Comparison of ENCODE assay signal across 32 cellular contexts in genomic region chr12:108495823-108496579, GRCh38.
"Had no signal": no experiment of that assay in that cellular context is flagged by ENCODE, and none has a peak within 500 bp of the region (broad histone marks: within the 10 kb centered on the region; RNA-seq: fewer than 3 reads in every experiment).

No MANE protein-coding gene starts in this region.

- FAIRE-seq: colon, TTC549 had no signal

- H3K36me3 Mint-ChIP-seq: activated naive CD4-positive, alpha-beta T cell treated with anti-CD3 and anti-CD28 coated beads, Interleukin-2, amount 10 ng/mL, durations not matched to agents 7 days and 5 days; activated naive CD4-positive, alpha-beta T cell treated with anti-CD3 and anti-CD28 coated beads, Interleukin-2, amount 50 U/mL, for 72 hours; activated naive CD8-positive, alpha-beta T cell treated with anti-CD3 and anti-CD28 coated beads, Interleukin-2, amount 10 ng/mL, durations not matched to agents 7 days and 5 days; WTC11 had no signal

- H3K9me3 ChIP-seq: body of pancreas, esophagus muscularis mucosa, heart left ventricle had no signal

- H3K4me3 ChIP-seq: body of pancreas, esophagus muscularis mucosa, heart left ventricle had no signal

- H3K27ac Mint-ChIP-seq: activated CD4-positive, alpha-beta memory T cell treated with anti-CD3 and anti-CD28 coated beads, Interleukin-2, amount 10 ng/mL, durations not matched to agents 7 days and 5 days; activated CD4-positive, alpha-beta T cell treated with anti-CD3 and anti-CD28 coated beads, Interleukin-2, amount 10 ng/mL, durations not matched to agents 7 days and 5 days; activated naive CD4-positive, alpha-beta T cell treated with anti-CD3 and anti-CD28 coated beads, Interleukin-2, amount 10 ng/mL, durations not matched to agents 7 days and 5 days; activated naive CD4-positive, alpha-beta T cell treated with anti-CD3 and anti-CD28 coated beads, Interleukin-2, amount 50 U/mL, for 72 hours; activated naive CD8-positive, alpha-beta T cell treated with anti-CD3 and anti-CD28 coated beads, Interleukin-2, amount 10 ng/mL, durations not matched to agents 7 days and 5 days; activated T-cell treated with anti-CD3 and anti-CD28 coated beads, Interleukin-2, amount 50 U/mL, for 24 hours; activated T-cell treated with anti-CD3 and anti-CD28 coated beads, Interleukin-2, amount 50 U/mL, for 72 hours; effector memory CD8-positive, alpha-beta T cell; WTC11 had no signal

- H3K4me3 Mint-ChIP-seq: activated CD4-positive, alpha-beta memory T cell treated with anti-CD3 and anti-CD28 coated beads, Interleukin-2, amount 10 ng/mL, durations not matched to agents 7 days and 5 days; activated CD4-positive, alpha-beta T cell treated with anti-CD3 and anti-CD28 coated beads, Interleukin-2, amount 10 ng/mL, durations not matched to agents 7 days and 5 days; activated naive CD4-positive, alpha-beta T cell treated with anti-CD3 and anti-CD28 coated beads, Interleukin-2, amount 10 ng/mL, durations not matched to agents 7 days and 5 days; activated naive CD8-positive, alpha-beta T cell treated with anti-CD3 and anti-CD28 coated beads, Interleukin-2, amount 10 ng/mL, durations not matched to agents 7 days and 5 days; activated T-cell treated with anti-CD3 and anti-CD28 coated beads, Interleukin-2, amount 50 U/mL, for 24 hours; activated T-cell treated with anti-CD3 and anti-CD28 coated beads, Interleukin-2, amount 50 U/mL, for 72 hours; effector memory CD8-positive, alpha-beta T cell; WTC11 had no signal

- H3K36me3 ChIP-seq: esophagus muscularis mucosa, heart left ventricle had no signal

- H3K4me1 Mint-ChIP-seq: activated CD4-positive, alpha-beta memory T cell treated with anti-CD3 and anti-CD28 coated beads, Interleukin-2, amount 10 ng/mL, durations not matched to agents 7 days and 5 days; activated CD4-positive, alpha-beta T cell treated with anti-CD3 and anti-CD28 coated beads, Interleukin-2, amount 10 ng/mL, durations not matched to agents 7 days and 5 days; activated naive CD4-positive, alpha-beta T cell treated with anti-CD3 and anti-CD28 coated beads, Interleukin-2, amount 10 ng/mL, durations not matched to agents 7 days and 5 days; activated naive CD8-positive, alpha-beta T cell treated with anti-CD3 and anti-CD28 coated beads, Interleukin-2, amount 10 ng/mL, durations not matched to agents 7 days and 5 days; WTC11 had no signal

- H3K27ac ChIP-seq: body of pancreas, esophagus muscularis mucosa, heart left ventricle, VCaP had no signal

- ATAC-seq: activated T-cell treated with anti-CD3 and anti-CD28 coated beads, Interleukin-2, amount 50 U/mL, for 72 hours; body of pancreas; effector memory CD8-positive, alpha-beta T cell; heart left ventricle had no signal

- DNase-seq: activated CD4-positive, alpha-beta memory T cell treated with anti-CD3 and anti-CD28 coated beads, Interleukin-2, amount 10 ng/mL, durations not matched to agents 7 days and 5 days; activated CD4-positive, alpha-beta T cell treated with anti-CD3 and anti-CD28 coated beads for 1 hour; activated CD4-positive, alpha-beta T cell treated with anti-CD3 and anti-CD28 coated beads for 4 hours; activated CD4-positive, alpha-beta T cell treated with anti-CD3 and anti-CD28 coated beads, Interleukin-2, amount 10 ng/mL, durations not matched to agents 7 days and 5 days; activated CD4-positive, alpha-beta T cell treated with anti-CD3 and anti-CD28 coated beads, Interleukin-2, amount 50 U/mL, for 4 hours; activated CD8-positive, alpha-beta memory T cell treated with anti-CD3 and anti-CD28 coated beads, Interleukin-2, amount 50 U/mL, for 48 hours; activated gamma-delta T cell; activated naive CD4-positive, alpha-beta T cell; activated naive CD4-positive, alpha-beta T cell treated with anti-CD3 and anti-CD28 coated beads, Interleukin-2, amount 10 ng/mL, durations not matched to agents 7 days and 5 days; activated naive CD8-positive, alpha-beta T cell treated with anti-CD3 and anti-CD28 coated beads, Interleukin-2, amount 10 ng/mL, durations not matched to agents 7 days and 5 days; activated T-cell treated with anti-CD3 and anti-CD28 coated beads for 4 hours; activated T-cell treated with anti-CD3 and anti-CD28 coated beads, Interleukin-2, amount 50 U/mL, for 24 hours; activated T-cell treated with anti-CD3 and anti-CD28 coated beads, Interleukin-2, amount 50 U/mL, for 72 hours; amygdala; aorta; body of pancreas; caudate nucleus; cortex of kidney; dermis blood vessel endothelial cell; effector CD4-positive, alpha-beta T cell; effector memory CD8-positive, alpha-beta T cell; erythroblast; foreskin melanocyte; heart left ventricle; hypothalamus; T-helper 2 cell had no signal

- H3K9me3 Mint-ChIP-seq: activated CD4-positive, alpha-beta memory T cell treated with anti-CD3 and anti-CD28 coated beads, Interleukin-2, amount 10 ng/mL, durations not matched to agents 7 days and 5 days; activated CD4-positive, alpha-beta T cell treated with anti-CD3 and anti-CD28 coated beads, Interleukin-2, amount 10 ng/mL, durations not matched to agents 7 days and 5 days; activated naive CD4-positive, alpha-beta T cell treated with anti-CD3 and anti-CD28 coated beads, Interleukin-2, amount 10 ng/mL, durations not matched to agents 7 days and 5 days; activated naive CD4-positive, alpha-beta T cell treated with anti-CD3 and anti-CD28 coated beads, Interleukin-2, amount 50 U/mL, for 72 hours; activated naive CD8-positive, alpha-beta T cell treated with anti-CD3 and anti-CD28 coated beads, Interleukin-2, amount 10 ng/mL, durations not matched to agents 7 days and 5 days; activated T-cell treated with anti-CD3 and anti-CD28 coated beads, Interleukin-2, amount 50 U/mL, for 24 hours; activated T-cell treated with anti-CD3 and anti-CD28 coated beads, Interleukin-2, amount 50 U/mL, for 72 hours had no signal

- H3K4me1 ChIP-seq: body of pancreas, esophagus muscularis mucosa, heart left ventricle had no signal
